1 cellular context compared by ENCODE assay signal in genomic region chr14:54189358-54190354, GRCh38.
TF ChIP-seq lines count a peak whose summit lies in the region.

No MANE protein-coding gene starts in this region.

TF ChIP-seq in GM23338, 12 proteins besides CTCF, POLR2A, EP300 and RAD21 (continued from another document):
- TF ChIP-seq, protein P1, sequence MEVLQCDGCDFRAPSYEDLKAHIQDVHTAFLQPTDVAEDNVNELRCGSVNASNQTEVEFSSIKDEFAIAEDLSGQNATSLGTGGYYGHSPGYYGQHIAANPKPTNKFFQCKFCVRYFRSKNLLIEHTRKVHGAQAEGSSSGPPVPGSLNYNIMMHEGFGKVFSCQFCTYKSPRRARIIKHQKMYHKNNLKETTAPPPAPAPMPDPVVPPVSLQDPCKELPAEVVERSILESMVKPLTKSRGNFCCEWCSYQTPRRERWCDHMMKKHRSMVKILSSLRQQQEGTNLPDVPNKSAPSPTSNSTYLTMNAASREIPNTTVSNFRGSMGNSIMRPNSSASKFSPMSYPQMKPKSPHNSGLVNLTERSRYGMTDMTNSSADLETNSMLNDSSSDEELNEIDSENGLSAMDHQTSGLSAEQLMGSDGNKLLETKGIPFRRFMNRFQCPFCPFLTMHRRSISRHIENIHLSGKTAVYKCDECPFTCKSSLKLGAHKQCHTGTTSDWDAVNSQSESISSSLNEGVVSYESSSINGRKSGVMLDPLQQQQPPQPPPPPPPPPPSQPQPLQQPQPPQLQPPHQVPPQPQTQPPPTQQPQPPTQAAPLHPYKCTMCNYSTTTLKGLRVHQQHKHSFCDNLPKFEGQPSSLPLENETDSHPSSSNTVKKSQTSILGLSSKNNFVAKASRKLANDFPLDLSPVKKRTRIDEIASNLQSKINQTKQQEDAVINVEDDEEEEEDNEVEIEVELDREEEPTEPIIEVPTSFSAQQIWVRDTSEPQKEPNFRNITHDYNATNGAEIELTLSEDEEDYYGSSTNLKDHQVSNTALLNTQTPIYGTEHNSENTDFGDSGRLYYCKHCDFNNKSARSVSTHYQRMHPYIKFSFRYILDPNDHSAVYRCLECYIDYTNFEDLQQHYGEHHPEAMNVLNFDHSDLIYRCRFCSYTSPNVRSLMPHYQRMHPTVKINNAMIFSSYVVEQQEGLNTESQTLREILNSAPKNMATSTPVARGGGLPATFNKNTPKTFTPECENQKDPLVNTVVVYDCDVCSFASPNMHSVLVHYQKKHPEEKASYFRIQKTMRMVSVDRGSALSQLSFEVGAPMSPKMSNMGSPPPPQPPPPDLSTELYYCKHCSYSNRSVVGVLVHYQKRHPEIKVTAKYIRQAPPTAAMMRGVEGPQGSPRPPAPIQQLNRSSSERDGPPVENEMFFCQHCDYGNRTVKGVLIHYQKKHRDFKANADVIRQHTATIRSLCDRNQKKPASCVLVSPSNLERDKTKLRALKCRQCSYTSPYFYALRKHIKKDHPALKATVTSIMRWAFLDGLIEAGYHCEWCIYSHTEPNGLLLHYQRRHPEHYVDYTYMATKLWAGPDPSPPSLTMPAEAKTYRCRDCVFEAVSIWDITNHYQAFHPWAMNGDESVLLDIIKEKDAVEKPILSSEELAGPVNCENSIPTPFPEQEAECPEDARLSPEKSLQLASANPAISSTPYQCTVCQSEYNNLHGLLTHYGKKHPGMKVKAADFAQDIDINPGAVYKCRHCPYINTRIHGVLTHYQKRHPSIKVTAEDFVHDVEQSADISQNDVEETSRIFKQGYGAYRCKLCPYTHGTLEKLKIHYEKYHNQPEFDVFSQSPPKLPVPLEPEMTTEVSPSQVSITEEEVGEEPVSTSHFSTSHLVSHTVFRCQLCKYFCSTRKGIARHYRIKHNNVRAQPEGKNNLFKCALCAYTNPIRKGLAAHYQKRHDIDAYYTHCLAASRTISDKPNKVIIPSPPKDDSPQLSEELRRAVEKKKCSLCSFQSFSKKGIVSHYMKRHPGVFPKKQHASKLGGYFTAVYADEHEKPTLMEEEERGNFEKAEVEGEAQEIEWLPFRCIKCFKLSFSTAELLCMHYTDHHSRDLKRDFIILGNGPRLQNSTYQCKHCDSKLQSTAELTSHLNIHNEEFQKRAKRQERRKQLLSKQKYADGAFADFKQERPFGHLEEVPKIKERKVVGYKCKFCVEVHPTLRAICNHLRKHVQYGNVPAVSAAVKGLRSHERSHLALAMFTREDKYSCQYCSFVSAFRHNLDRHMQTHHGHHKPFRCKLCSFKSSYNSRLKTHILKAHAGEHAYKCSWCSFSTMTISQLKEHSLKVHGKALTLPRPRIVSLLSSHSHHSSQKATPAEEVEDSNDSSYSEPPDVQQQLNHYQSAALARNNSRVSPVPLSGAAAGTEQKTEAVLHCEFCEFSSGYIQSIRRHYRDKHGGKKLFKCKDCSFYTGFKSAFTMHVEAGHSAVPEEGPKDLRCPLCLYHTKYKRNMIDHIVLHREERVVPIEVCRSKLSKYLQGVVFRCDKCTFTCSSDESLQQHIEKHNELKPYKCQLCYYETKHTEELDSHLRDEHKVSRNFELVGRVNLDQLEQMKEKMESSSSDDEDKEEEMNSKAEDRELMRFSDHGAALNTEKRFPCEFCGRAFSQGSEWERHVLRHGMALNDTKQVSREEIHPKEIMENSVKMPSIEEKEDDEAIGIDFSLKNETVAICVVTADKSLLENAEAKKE (CRISPR knock-in tag; IDR thresholded peaks at IDR 0.05) = no peak
- no peak for TF ChIP-seq STAT1 (IDR thresholded peaks at IDR 0.05; ENCODE audit: unreplicated experiment)
TF ChIP-seq in GM23338: peak in this region for 0.
